1 cellular context compared by ENCODE assay signal in genomic region chr2:230717595-230717994, GRCh38.
TF ChIP-seq lines count a peak whose summit lies in the region.

No MANE protein-coding gene starts in this region.

TF ChIP-seq in GM12878, 131 proteins besides CTCF, POLR2A, EP300 and RAD21 (continued from another document):
- TF ChIP-seq POLR2AphosphoS5 (IDR thresholded peaks at IDR 0.05; ENCODE audit: low read length), result 0 out of 2 replicates have a peak, but pooled peaks have one; percentile 52
TF ChIP-seq in GM12878: peak in this region for 3.
